ENCODE assay signal across 7 cellular contexts in the genomic region with DNA sequence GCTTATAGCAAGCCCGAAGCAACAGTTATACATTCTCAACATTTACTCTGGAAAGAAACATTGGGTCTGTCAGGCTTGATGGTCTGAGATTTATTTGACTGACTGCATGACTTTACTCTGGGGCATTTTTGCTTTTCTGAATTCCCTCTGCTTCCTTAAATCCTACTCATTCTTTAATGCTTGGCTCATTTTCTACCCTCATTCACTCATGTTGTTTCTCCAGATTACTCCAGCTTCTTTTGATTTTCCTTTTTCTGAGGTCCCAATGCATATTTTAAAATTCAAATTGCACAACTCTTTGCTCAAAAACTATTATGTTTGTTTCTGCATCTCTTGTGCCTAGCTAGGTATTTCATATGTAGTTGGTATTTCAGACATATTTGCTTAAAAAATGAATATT.
"Had no signal": no experiment of that assay in that cellular context is flagged by ENCODE, and none has a peak within 500 bp of the region (broad histone marks: within the 10 kb centered on the region; RNA-seq: fewer than 3 reads in every experiment).

No MANE protein-coding gene starts in this region.

- H3K4me3 Mint-ChIP-seq: IgD-negative memory B cell had no signal

- H3K4me1 Mint-ChIP-seq: IgD-negative memory B cell had no signal

- H3K27ac ChIP-seq: HL-60 had no signal

- H3K27ac Mint-ChIP-seq: IgD-negative memory B cell had no signal

- DNase-seq: IMR-90, KBM-7, KG1 had no signal

- H3K4me3 ChIP-seq: K562 had no signal

- FAIRE-seq: HepG2, K562 had no signal

- H3K27me3 Mint-ChIP-seq: IgD-negative memory B cell had no signal

- ATAC-seq: HepG2, K562 had no signal

- H3K36me3 Mint-ChIP-seq: IgD-negative memory B cell had no signal
